ENCODE assay signal across 1 cellular context in genomic region chr18:22336406-22336805, GRCh38.
A peak's percentile ranks its signal among the peaks of the same experiment; 100 is the strongest.
TF ChIP-seq lines count a peak whose summit lies in the region.

No MANE protein-coding gene starts in this region.

TF ChIP-seq in K562, 482 proteins besides CTCF, POLR2A, EP300 and RAD21 (continued from another document):
- TF ChIP-seq ATF6 (CRISPR knock-in tag; IDR thresholded peaks at IDR 0.05) (no peak), HNRNPK (IDR thresholded peaks at IDR 0.05; ENCODE audit: low read depth, low read length, poor library complexity, severe bottlenecking) (no peak), VEZF1 (CRISPR knock-in tag; IDR thresholded peaks at IDR 0.05) (no peak), DACH1 (IDR thresholded peaks at IDR 0.05; ENCODE audit: partially characterized antibody) (peak; percentile 52), ZNF174 (CRISPR knock-in tag; IDR thresholded peaks at IDR 0.05) (no peak)
